In the genomic region with DNA sequence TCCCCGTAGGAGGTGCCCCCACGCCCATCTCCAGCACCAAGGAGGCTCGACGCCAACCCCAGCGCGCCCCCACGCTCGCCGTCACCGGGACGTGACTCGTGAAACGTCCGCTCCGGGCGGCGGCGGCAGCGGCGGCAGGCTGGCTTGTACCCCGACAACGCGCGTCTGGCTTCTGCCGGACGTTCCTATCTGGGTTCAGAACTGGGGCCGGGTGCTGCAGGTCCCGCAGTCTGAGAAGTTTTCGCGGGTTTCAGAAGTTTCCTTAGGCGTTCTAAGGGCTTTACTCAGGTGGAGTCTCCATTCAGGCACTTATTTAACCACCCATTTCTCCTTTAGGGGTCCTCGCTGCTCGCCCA, we compare ENCODE assay signal across 8 cellular contexts. TPM values are rescaled to one million over a fixed set of nuclear protein-coding genes. Genes with fewer than 3 reads are reported as not detected.
DNase-seq lines count a peak whose midpoint lies in the region; ATAC-seq, FAIRE-seq and TF ChIP-seq lines count a peak whose summit lies in the region.

No MANE protein-coding gene starts in this region.

- H3K9me3 ChIP-seq in HUES48 (ENCODE audit: control insufficient read depth, insufficient read depth, low read length), result no peaks in the 10 kb centered on the region
- H3K9me3 ChIP-seq in astrocyte (ENCODE audit: insufficient read depth, low read depth, low read length), result no peaks in the 10 kb centered on the region
- no peaks in the 10 kb centered on the region for H3K9me3 ChIP-seq in iPS-20b (ENCODE audit: insufficient read depth, low read depth, low read length)

- peak; percentile 43 for FAIRE-seq in astrocyte (lab: Jason Lieb, UNC)

- H3K36me3 ChIP-seq in HUES48 (ENCODE audit: control insufficient read depth, insufficient read depth, low read length) (peaks cover 22% of the 10 kb centered on the region), astrocyte (ENCODE audit: insufficient read depth, low read length) (no peaks in the 10 kb centered on the region), iPS-20b (ENCODE audit: insufficient read depth, low read depth, low read length) (peaks cover 23% of the 10 kb centered on the region)

- H3K4me3 Mint-ChIP-seq in astrocyte (ENCODE audit: unreplicated experiment), result peak overlapping the region; percentile 91

- peak; percentile 89 for DNase-seq in Daoy (ENCODE audit: low read depth)
- DNase-seq in T-helper 22 cell (ENCODE audit: low read depth), result peak; percentile 69
- DNase-seq in astrocyte (ENCODE audit: low read depth), result no peak
- DNase-seq in stimulated activated CD4-positive, alpha-beta T cell treated with anti-CD3 and anti-CD28 coated beads, Interleukin-15, amount 100 ng/mL, for 1 hour (ENCODE audit: low read depth in 1 of 2, low spot score in 1 of 2), result peak; percentile 67 to 75
- no peak for DNase-seq in KBM-7

- peaks cover 2% of the 10 kb centered on the region for H3K9me3 Mint-ChIP-seq in astrocyte (ENCODE audit: unreplicated experiment)

- peak overlapping the region; percentile 92 for H3K4me2 ChIP-seq in astrocyte (ENCODE audit: low read length)

- peaks cover 38% of the 10 kb centered on the region for H4K20me1 ChIP-seq in astrocyte (ENCODE audit: insufficient read depth, low read length)

- H3K79me2 ChIP-seq in astrocyte (ENCODE audit: insufficient read depth, low read length), result peaks cover 43% of the 10 kb centered on the region

- H3K4me1 Mint-ChIP-seq in astrocyte (ENCODE audit: low read depth, unreplicated experiment), result peaks cover 25% of the 10 kb centered on the region

- peak; percentile 40 for ATAC-seq in GM21381 (IDR thresholded peaks at IDR 0.05; ENCODE audit: unreplicated experiment)

- H3K36me3 Mint-ChIP-seq in astrocyte (ENCODE audit: low read depth, unreplicated experiment), result peaks cover 3% of the 10 kb centered on the region

- H2AFZ ChIP-seq in astrocyte (ENCODE audit: low read depth, low read length), result peak overlapping the region; percentile 82

- in situ Hi-C loops in KBM-7 (cut with MboI; ENCODE audit: low pct_unique_long_range_greater_than_20kb, low sequenced_read_pairs), result no loop called here

- H3K9ac ChIP-seq in HUES48 (ENCODE audit: low read depth, low read length) (peak overlapping the region; percentile 91), astrocyte (ENCODE audit: low read length) (peak overlapping the region; percentile 87), iPS-20b (ENCODE audit: low read depth, low read length) (peak overlapping the region; percentile 94; the same call in 1 of the 2 replicates)

- H3K4me1 ChIP-seq in HUES48 (ENCODE audit: control insufficient read depth, insufficient read depth, low read length), result peaks cover 25% of the 10 kb centered on the region
- H3K4me1 ChIP-seq in astrocyte (ENCODE audit: insufficient read depth, low read length), result peaks cover 39% of the 10 kb centered on the region
- H3K4me1 ChIP-seq in iPS-20b (ENCODE audit: insufficient read depth, low read length), result peaks cover 14% of the 10 kb centered on the region

- H3K27ac Mint-ChIP-seq in astrocyte (ENCODE audit: unreplicated experiment), result peak overlapping the region; percentile 96

- H3K27me3 Mint-ChIP-seq in astrocyte (ENCODE audit: low read depth, unreplicated experiment), result no peaks in the 10 kb centered on the region

- peak overlapping the region; percentile 100 for H3K27ac ChIP-seq in HUES48 (ENCODE audit: low read depth, low read length)
- peak overlapping the region; percentile 94 for H3K27ac ChIP-seq in astrocyte (ENCODE audit: low read depth, low read length)
- peak overlapping the region; percentile 40 for H3K27ac ChIP-seq in iPS-20b (ENCODE audit: low read length)

- H3K4me3 ChIP-seq in HUES48 (ENCODE audit: low read depth, low read length) (peak overlapping the region; percentile 71), astrocyte (ENCODE audit: insufficient read depth, low read depth, low read length) (peak overlapping the region; percentile 71), iPS-20b (ENCODE audit: low read length) (peak overlapping the region; percentile 88)

- TF ChIP-seq CTCF in astrocyte (IDR thresholded peaks at IDR 0.05; ENCODE audit: insufficient read depth, low read depth, low read length), result no peak

- H3K27me3 ChIP-seq in HUES48 (ENCODE audit: control insufficient read depth, insufficient read depth, low read length), result no peaks in the 10 kb centered on the region
- H3K27me3 ChIP-seq in astrocyte (ENCODE audit: insufficient read depth, low read length), result no peaks in the 10 kb centered on the region
- no peaks in the 10 kb centered on the region for H3K27me3 ChIP-seq in iPS-20b (ENCODE audit: insufficient read depth, low read length)

RNA-seq across cellular contexts. Expression of a gene that starts 0.7 kb away (rescaled TPM):
- total RNA-seq in Daoy (2014; rRNA removed; shearing (Covaris generic)), result 88.0 and 94.3 TPM in 2 replicates
- 92.6 and 104 TPM in 2 replicates for total RNA-seq in astrocyte

RNA-seq across cellular contexts. Expression of a gene that starts 42.5 kb away (rescaled TPM):
- 22.6 and 24.3 TPM in 2 replicates for total RNA-seq in Daoy (2014; rRNA removed; shearing (Covaris generic))
- 43.5 and 44.6 TPM in 2 replicates for total RNA-seq in astrocyte

Comparison
In these comparisons a context has a peak if more than half of its experiments do, and no peak if none do; other contexts are left out.
1. DNase-seq: peak in Daoy (single experiment), T-helper 22 cell (single experiment) and stimulated activated CD4-positive, alpha-beta T cell treated with anti-CD3 and anti-CD28 coated beads, Interleukin-15, amount 100 ng/mL, for 1 hour (2 of 2); none in astrocyte (single experiment) and KBM-7 (single experiment).
2. H3K27ac ChIP-seq: peak in every context shown above with its lines; median percentile 100 in HUES48; 94 in astrocyte; 40 in iPS-20b.
3. Peak in every context shown above with its lines, with median percentiles within 50 percentile points of each other: H3K4me3 ChIP-seq and H3K9ac ChIP-seq.